8 cellular contexts compared by ENCODE assay signal in genomic region chr20:4170621-4171537, GRCh38. TPM values are rescaled to one million over a fixed set of nuclear protein-coding genes. Genes with fewer than 3 reads are reported as not detected.
DNase-seq lines count a peak whose midpoint lies in the region; ATAC-seq lines count a peak whose summit lies in the region.

No MANE protein-coding gene starts in this region.

- no peak for ATAC-seq in activated T-cell treated with anti-CD3 and anti-CD28 coated beads, Interleukin-2, amount 50 U/mL, for 4 hours
- ATAC-seq in GM18907 (IDR thresholded peaks at IDR 0.05; ENCODE audit: unreplicated experiment): no peak
- ATAC-seq in HG03135 (IDR thresholded peaks at IDR 0.05; ENCODE audit: unreplicated experiment): no peak

- H3K4me3 ChIP-seq in thymus (ENCODE audit: low read length): no peak overlapping the region

- H3K36me3 Mint-ChIP-seq in activated T-cell treated with anti-CD3 and anti-CD28 coated beads, Interleukin-2, amount 50 U/mL, for 4 hours (ENCODE audit: insufficient read depth): no peaks in the 10 kb centered on the region

- peaks cover 12% of the 10 kb centered on the region for H3K4me1 ChIP-seq in thymus (ENCODE audit: control insufficient read depth, insufficient read depth, low read length)

- H3K4me3 Mint-ChIP-seq in activated T-cell treated with anti-CD3 and anti-CD28 coated beads, Interleukin-2, amount 50 U/mL, for 4 hours: peak overlapping the region; percentile 69

- WGBS in thymus: 80% methylated on average over 14 of the region's 14 CpGs

- peaks cover 24% of the 10 kb centered on the region for H3K4me1 Mint-ChIP-seq in activated T-cell treated with anti-CD3 and anti-CD28 coated beads, Interleukin-2, amount 50 U/mL, for 4 hours (ENCODE audit: low read depth)

- H3K36me3 ChIP-seq in thymus (ENCODE audit: control insufficient read depth, insufficient read depth): no peaks in the 10 kb centered on the region

- no peak for DNase-seq in activated T-cell treated with anti-CD3 and anti-CD28 coated beads, Interleukin-2, amount 50 U/mL, for 4 hours
- DNase-seq in activated T-cell treated with anti-CD3 and anti-CD28 coated beads, Interleukin-2, amount 50 U/mL, for 48 hours: no peak
- DNase-seq in anterior cingulate cortex (lab: John Stamatoyannopoulos, UW) (peak in 49 of 58 donors; percentile 27 to 93 (median 65)), medulla oblongata (ENCODE audit: extremely low spot score) (peak; percentile 81), mesenteric fat pad (ENCODE audit: low spot score) (no peak)

- no peaks in the 10 kb centered on the region for H3K27me3 Mint-ChIP-seq in activated T-cell treated with anti-CD3 and anti-CD28 coated beads, Interleukin-2, amount 50 U/mL, for 4 hours (ENCODE audit: low read depth)

- no peaks in the 10 kb centered on the region for H3K27me3 ChIP-seq in thymus (ENCODE audit: control insufficient read depth, insufficient read depth)

- no peaks in the 10 kb centered on the region for H3K9me3 ChIP-seq in thymus (ENCODE audit: control insufficient read depth)

- H3K27ac ChIP-seq in thymus (ENCODE audit: low read depth): peak overlapping the region; percentile 69

- H3K9me3 Mint-ChIP-seq in activated T-cell treated with anti-CD3 and anti-CD28 coated beads, Interleukin-2, amount 50 U/mL, for 4 hours: no peaks in the 10 kb centered on the region

RNA-seq across cellular contexts. Expression of gene SMOX, which starts 22.3 kb away (rescaled TPM):
- total RNA-seq in activated T-cell treated with anti-CD3 and anti-CD28 coated beads, Interleukin-2, amount 50 U/mL, for 4 hours: 1 to 10 TPM; 1.2 to 6.8 (median 3.2) TPM
- 13.2 TPM for polyA plus RNA-seq in thymus
- total RNA-seq in mesenteric fat pad: 6.4 TPM

Comparison
In these comparisons a context has a peak if more than half of its experiments do, and no peak if none do; other contexts are left out.
1. DNase-seq: peak in anterior cingulate cortex (49 of 58) and medulla oblongata (single experiment); none in activated T-cell treated with anti-CD3 and anti-CD28 coated beads, Interleukin-2, amount 50 U/mL, for 4 hours (single experiment), activated T-cell treated with anti-CD3 and anti-CD28 coated beads, Interleukin-2, amount 50 U/mL, for 48 hours (0 of 2) and mesenteric fat pad (single experiment).